In genomic region chr11:10455637-10456487, GRCh38 we compare ENCODE assay signal across 8 cellular contexts. TPM values are rescaled to one million over a fixed set of nuclear protein-coding genes. Genes with fewer than 3 reads are reported as not detected.
DNase-seq lines count a peak whose midpoint lies in the region; ATAC-seq and TF ChIP-seq lines count a peak whose summit lies in the region.

No MANE protein-coding gene starts in this region.

- H3K36me3 Mint-ChIP-seq in T-helper 17 cell (ENCODE audit: low read depth), result no peaks in the 10 kb centered on the region

- H3K4me3 Mint-ChIP-seq in T-helper 17 cell, result peak overlapping the region; percentile 92

- ATAC-seq in HCT116, result peak; percentile 64
- ATAC-seq in T-helper 17 cell, result peak; percentile 68

- H3K27me3 Mint-ChIP-seq in T-helper 17 cell, result no peaks in the 10 kb centered on the region

- POLR2A ChIA-PET in HCT116 (lab: Charles Lee), result interaction anchor here (1.1 to 1.9 kb wide), 7 partner anchors 9 to 151 kb away, joined by 3 to 11 read pairs (median 4); partner anchors contain the start of gene ADM

- H3K36me3 ChIP-seq in HCT116 (ENCODE audit: control insufficient read depth in 1 of 2, insufficient read depth in 2 of 2, low read length in 2 of 2) (peaks cover 0 to under 1% of the 10 kb centered on the region in 2 experiments; a peak in 1 of 4 replicates), MM.1S (replicated peaks; ENCODE audit: insufficient read depth, low read length) (no peaks in the 10 kb centered on the region)

- H3K9ac ChIP-seq in HCT116 (ENCODE audit: low read length) (peak overlapping the region; percentile 82), MM.1S (ENCODE audit: low read length) (peak overlapping the region; percentile 34)

- H4K20me1 ChIP-seq in HCT116 (ENCODE audit: insufficient read depth), result no peaks in the 10 kb centered on the region
- H4K20me1 ChIP-seq in MM.1S (ENCODE audit: insufficient read depth, low read length), result no peaks in the 10 kb centered on the region

- BruUV-seq in HCT116 (replicated peaks; lab: Mats Ljungman, UMichigan), result TSS peak; percentile 67

- H3K4me1 ChIP-seq in HCT116 (ENCODE audit: control insufficient read depth in 1 of 2, insufficient read depth in 2 of 2, low read length in 2 of 2), result peaks cover 36 to 65% of the 10 kb centered on the region in 2 experiments
- H3K4me1 ChIP-seq in MM.1S (ENCODE audit: low read length), result peaks cover 31% of the 10 kb centered on the region

- TF ChIP-seq CTCF in GM12875 (IDR thresholded peaks at IDR 0.05; ENCODE audit: borderline replicate concordance, insufficient read depth, low read depth, low read length) (no peak), HCT116 (IDR thresholded peaks at IDR 0.05 in 2 of 3, conservative IDR thresholded peaks at IDR 0.05 in 1 of 3; ENCODE audit: borderline replicate concordance in 1 of 3, insufficient read depth in 1 of 3, low read depth in 2 of 3, low read length in 2 of 3) (no peak), MM.1S (IDR thresholded peaks at IDR 0.05; ENCODE audit: low read length) (no peak)

- H3K4me1 Mint-ChIP-seq in T-helper 17 cell, result peaks cover 67% of the 10 kb centered on the region

- intact Hi-C loops in HCT116 (cut with micrococcal nuclease), result no loop called here

- TF ChIP-seq RAD21 in HCT116 (IDR thresholded peaks at IDR 0.05; ENCODE audit: low read depth), result no peak

- H3K4me3 ChIP-seq in GM12875 (ENCODE audit: low read depth, low read length) (peak overlapping the region; percentile 79), HCT116 (replicated peaks in 1 of 2; ENCODE audit: low read depth in 1 of 2, low read length in 2 of 2) (peak overlapping the region; percentile 62 to 71), MM.1S (ENCODE audit: low read length) (peak overlapping the region; percentile 56)

- H3K27ac ChIP-seq in HCT116 (ENCODE audit: low read depth, low read length) (peak overlapping the region; percentile 77), MM.1S (ENCODE audit: low read length) (peak overlapping the region; percentile 81)

- H3F3A ChIP-seq in MM.1S (ENCODE audit: insufficient read depth, low read length), result peaks cover 32% of the 10 kb centered on the region

- DNase-seq in HCT116 (ENCODE audit: low read depth, low spot score) (peak; percentile 26), MM.1S (peak; percentile 90), T-helper 17 cell (peak; percentile 28 to 61 (median 42)), amniotic stem cell (lab: John Stamatoyannopoulos, UW) (peak; percentile 69), iris pigment epithelial cell (ENCODE audit: low read depth) (peak; percentile 89), NCI-H1048 (lab: John Stamatoyannopoulos, UW) (no peak)
- DNase-seq in stimulated activated CD4-positive, alpha-beta T cell treated with anti-CD3 and anti-CD28 coated beads, Interleukin-12 subunit alpha, Interleukin-12 subunit beta, amount 100 ng/mL, for 4 hours, result peak; percentile 65

- CTCF ChIA-PET in HCT116 (lab: Charles Lee), result interaction anchor here (1.3 to 5.1 kb wide), 2 partner anchors 50 to 89 kb away, joined by 13 to 24 read pairs; no protein-coding TSS in a partner anchor

- H3K79me2 ChIP-seq in HCT116 (ENCODE audit: insufficient read depth, low read length), result peaks cover 44% of the 10 kb centered on the region
- H3K79me2 ChIP-seq in MM.1S (ENCODE audit: low read length), result peaks cover 26% of the 10 kb centered on the region

- H2AFZ ChIP-seq in HCT116 (ENCODE audit: low read depth, low read length, poor library complexity, severe bottlenecking) (no peak overlapping the region), MM.1S (ENCODE audit: low read length) (peak overlapping the region; percentile 55)

- H3K9me3 ChIP-seq in HCT116 (ENCODE audit: control insufficient read depth in 1 of 2, insufficient read depth in 1 of 2, low read depth in 1 of 2, low read length in 2 of 2) (no peaks in the 10 kb centered on the region), MM.1S (replicated peaks; ENCODE audit: insufficient read depth, low read length) (no peaks in the 10 kb centered on the region), T-helper 17 cell (ENCODE audit: control insufficient read depth, low read length, poor library complexity, severe bottlenecking) (no peaks in the 10 kb centered on the region)

- no peaks in the 10 kb centered on the region for H3K9me2 ChIP-seq in HCT116 (ENCODE audit: insufficient read depth)
- H3K9me2 ChIP-seq in MM.1S (replicated peaks; ENCODE audit: insufficient read depth, low read length), result no peaks in the 10 kb centered on the region

- H3K27ac Mint-ChIP-seq in T-helper 17 cell, result peak overlapping the region; percentile 97

- H3K4me2 ChIP-seq in HCT116 (ENCODE audit: low read length) (peak overlapping the region; percentile 97), MM.1S (ENCODE audit: low read depth, low read length) (peak overlapping the region; percentile 78)

- no peak for TF ChIP-seq POLR2A in HCT116 (IDR thresholded peaks at IDR 0.05; ENCODE audit: borderline replicate concordance, extremely low read depth, insufficient read depth, insufficient read length)

- H3K27me3 ChIP-seq in HCT116 (ENCODE audit: insufficient read depth, low read length) (no peaks in the 10 kb centered on the region), MM.1S (replicated peaks; ENCODE audit: insufficient read depth, low read length) (peaks cover 18% of the 10 kb centered on the region)

- RAD21 ChIA-PET in HCT116 (lab: Charles Lee; ENCODE audit: low non-redundant PET in 1 of 2, low total read pairs in 2 of 2, uncharacterized antibody in 2 of 2, unreplicated experiment in 2 of 2), result interaction anchor here (0.7 to 1.4 kb wide), 5 partner anchors 10 to 279 kb away, joined by 3 to 4 read pairs (median 3); no protein-coding TSS in a partner anchor

TF ChIP-seq in HCT116, 20 proteins besides CTCF, POLR2A, EP300 and RAD21:
- TF ChIP-seq CBX3 (IDR thresholded peaks at IDR 0.05; ENCODE audit: low read depth) (no peak), YY1 (IDR thresholded peaks at IDR 0.05; ENCODE audit: extremely low read depth, insufficient replicate concordance, low read depth, low read length) (peak; percentile 4), POLR2AphosphoS5 (IDR thresholded peaks at IDR 0.05; ENCODE audit: low read depth, low read length) (peak; percentile 53; the same call in 1 of the 2 replicates)

RNA-seq across cellular contexts. Expression of gene AMPD3, which starts 0.8 kb away (rescaled TPM):
- total RNA-seq in HCT116 (2021; ENCODE audit: unreplicated experiment), result 25.9 TPM
- polyA plus RNA-seq in HCT116 (2012), result 10.8 and 12.3 TPM in 2 replicates
- 10 to 100 TPM; 16.8 to 20.2 TPM for total RNA-seq in T-helper 17 cell
